8 cellular contexts compared by ENCODE assay signal in genomic region chr16:81746566-81746965, GRCh38. TPM values are rescaled to one million over a fixed set of nuclear protein-coding genes. Genes with fewer than 3 reads are reported as not detected.
DNase-seq lines count a peak whose midpoint lies in the region; ATAC-seq lines count a peak whose summit lies in the region.

No MANE protein-coding gene starts in this region.

- no peak overlapping the region for H3K9ac ChIP-seq in iPS-20b (ENCODE audit: low read depth, low read length)

- no peaks in the 10 kb centered on the region for H3K36me3 Mint-ChIP-seq in activated CD4-positive, alpha-beta T cell treated with anti-CD3 and anti-CD28 coated beads, Interleukin-2, amount 10 ng/mL, durations not matched to agents 24 days and 14 days (ENCODE audit: low read depth)
- no peaks in the 10 kb centered on the region for H3K36me3 Mint-ChIP-seq in activated T-helper 1 cell treated with anti-CD3 and anti-CD28 coated beads, Interleukin-12 subunit alpha, Interleukin-12 subunit beta, Interleukin-2, Interleukin-4 antibody, amounts not matched to agents 30 ng/mL and 10 ng/mL and 1 ng/mL, durations not matched to agents 14 hours and 24 hours and 36 hours (ENCODE audit: low read depth)

- peak overlapping the region; percentile 67; the same call in 1 of the 2 replicates for H3K4me3 ChIP-seq in iPS-20b (ENCODE audit: low read length)

- H3K27ac Mint-ChIP-seq in activated CD4-positive, alpha-beta T cell treated with anti-CD3 and anti-CD28 coated beads, Interleukin-2, amount 10 ng/mL, durations not matched to agents 24 days and 14 days: peak overlapping the region; percentile 86
- H3K27ac Mint-ChIP-seq in activated T-helper 1 cell treated with anti-CD3 and anti-CD28 coated beads, Interleukin-12 subunit alpha, Interleukin-12 subunit beta, Interleukin-2, Interleukin-4 antibody, amounts not matched to agents 30 ng/mL and 10 ng/mL and 1 ng/mL, durations not matched to agents 14 hours and 24 hours and 36 hours: no peak overlapping the region
- no peak overlapping the region for H3K27ac Mint-ChIP-seq in stimulated activated naive CD8-positive, alpha-beta T cell treated with anti-CD3 and anti-CD28 coated beads, Interleukin-15, amount 100 ng/mL, for 72 hours

- DNase-seq in activated CD4-positive, alpha-beta T cell treated with anti-CD3 and anti-CD28 coated beads, Interleukin-2, amount 10 ng/mL, durations not matched to agents 24 days and 14 days: no peak
- no peak for DNase-seq in activated CD4-positive, alpha-beta T cell treated with anti-CD3 and anti-CD28 coated beads, Interleukin-2, amount 50 U/mL, for 4 hours
- DNase-seq in activated T-helper 1 cell treated with anti-CD3 and anti-CD28 coated beads, Interleukin-12 subunit alpha, Interleukin-12 subunit beta, Interleukin-2, Interleukin-4 antibody, amounts not matched to agents 30 ng/mL and 10 ng/mL and 1 ng/mL, durations not matched to agents 14 hours and 24 hours and 36 hours (ENCODE audit: low spot score): no peak
- no peak for DNase-seq in stimulated activated naive CD8-positive, alpha-beta T cell treated with anti-CD3 and anti-CD28 coated beads, Interleukin-15, amount 100 ng/mL, for 72 hours
- no peak for DNase-seq in stimulated activated CD4-positive, alpha-beta T cell treated with anti-CD3 and anti-CD28 coated beads, Interleukin-4, amount 100 ng/mL, for 4 hours
- no peak for DNase-seq in NCI-H1092 treated with DMSO at 0.1 percent for 48 hours (lab: John Stamatoyannopoulos, UW)
- no peak for DNase-seq in central memory CD4-positive, alpha-beta T cell

- intact Hi-C loops in activated CD4-positive, alpha-beta T cell treated with anti-CD3 and anti-CD28 coated beads, Interleukin-2, amount 10 ng/mL, durations not matched to agents 24 days and 14 days (cut with micrococcal nuclease): loop anchor here (5.0 to 10.0 kb wide), 2 partner anchors 126 to 742 kb away; partner anchors contain the start of genes CENPN and CMC2
- intact Hi-C loops in activated T-helper 1 cell treated with anti-CD3 and anti-CD28 coated beads, Interleukin-12 subunit alpha, Interleukin-12 subunit beta, Interleukin-2, Interleukin-4 antibody, amounts not matched to agents 30 ng/mL and 10 ng/mL and 1 ng/mL, durations not matched to agents 14 hours and 24 hours and 36 hours (cut with micrococcal nuclease): loop anchor here (1.0 to 5.0 kb wide), 2 partner anchors 434 to 669 kb away; partner anchors contain the start of genes C16orf46 and GAN

- no peaks in the 10 kb centered on the region for H3K9me3 ChIP-seq in iPS-20b (ENCODE audit: insufficient read depth, low read depth, low read length)

- no peak overlapping the region for H3K27ac ChIP-seq in iPS-20b (ENCODE audit: low read length)

- no peaks in the 10 kb centered on the region for H3K36me3 ChIP-seq in iPS-20b (ENCODE audit: insufficient read depth, low read depth, low read length)

- peak overlapping the region; percentile 84 for H3K4me3 Mint-ChIP-seq in activated CD4-positive, alpha-beta T cell treated with anti-CD3 and anti-CD28 coated beads, Interleukin-2, amount 10 ng/mL, durations not matched to agents 24 days and 14 days
- peak overlapping the region; percentile 58 for H3K4me3 Mint-ChIP-seq in activated T-helper 1 cell treated with anti-CD3 and anti-CD28 coated beads, Interleukin-12 subunit alpha, Interleukin-12 subunit beta, Interleukin-2, Interleukin-4 antibody, amounts not matched to agents 30 ng/mL and 10 ng/mL and 1 ng/mL, durations not matched to agents 14 hours and 24 hours and 36 hours
- peak overlapping the region; percentile 76 to 89 for H3K4me3 Mint-ChIP-seq in stimulated activated naive CD8-positive, alpha-beta T cell treated with anti-CD3 and anti-CD28 coated beads, Interleukin-15, amount 100 ng/mL, for 72 hours

- peaks cover 18% of the 10 kb centered on the region for H3K4me1 Mint-ChIP-seq in activated CD4-positive, alpha-beta T cell treated with anti-CD3 and anti-CD28 coated beads, Interleukin-2, amount 10 ng/mL, durations not matched to agents 24 days and 14 days
- H3K4me1 Mint-ChIP-seq in activated T-helper 1 cell treated with anti-CD3 and anti-CD28 coated beads, Interleukin-12 subunit alpha, Interleukin-12 subunit beta, Interleukin-2, Interleukin-4 antibody, amounts not matched to agents 30 ng/mL and 10 ng/mL and 1 ng/mL, durations not matched to agents 14 hours and 24 hours and 36 hours (ENCODE audit: low read depth): peaks cover 32% of the 10 kb centered on the region
- peaks cover 26% of the 10 kb centered on the region for H3K4me1 Mint-ChIP-seq in stimulated activated naive CD8-positive, alpha-beta T cell treated with anti-CD3 and anti-CD28 coated beads, Interleukin-15, amount 100 ng/mL, for 72 hours

- no peak for ATAC-seq in stimulated activated naive CD8-positive, alpha-beta T cell treated with anti-CD3 and anti-CD28 coated beads, Interleukin-15, amount 100 ng/mL, for 72 hours

- no peaks in the 10 kb centered on the region for H3K27me3 Mint-ChIP-seq in activated CD4-positive, alpha-beta T cell treated with anti-CD3 and anti-CD28 coated beads, Interleukin-2, amount 10 ng/mL, durations not matched to agents 24 days and 14 days
- H3K27me3 Mint-ChIP-seq in activated T-helper 1 cell treated with anti-CD3 and anti-CD28 coated beads, Interleukin-12 subunit alpha, Interleukin-12 subunit beta, Interleukin-2, Interleukin-4 antibody, amounts not matched to agents 30 ng/mL and 10 ng/mL and 1 ng/mL, durations not matched to agents 14 hours and 24 hours and 36 hours (ENCODE audit: insufficient read depth): no peaks in the 10 kb centered on the region
- H3K27me3 Mint-ChIP-seq in stimulated activated naive CD8-positive, alpha-beta T cell treated with anti-CD3 and anti-CD28 coated beads, Interleukin-15, amount 100 ng/mL, for 72 hours: no peaks in the 10 kb centered on the region

- no peaks in the 10 kb centered on the region; the same call in 1 of the 2 replicates for H3K27me3 ChIP-seq in iPS-20b (ENCODE audit: insufficient read depth, low read length)

- peaks cover 9% of the 10 kb centered on the region for H3K9me3 Mint-ChIP-seq in activated CD4-positive, alpha-beta T cell treated with anti-CD3 and anti-CD28 coated beads, Interleukin-2, amount 10 ng/mL, durations not matched to agents 24 days and 14 days
- no peaks in the 10 kb centered on the region for H3K9me3 Mint-ChIP-seq in activated T-helper 1 cell treated with anti-CD3 and anti-CD28 coated beads, Interleukin-12 subunit alpha, Interleukin-12 subunit beta, Interleukin-2, Interleukin-4 antibody, amounts not matched to agents 30 ng/mL and 10 ng/mL and 1 ng/mL, durations not matched to agents 14 hours and 24 hours and 36 hours
- peaks cover 0 to 6% of the 10 kb centered on the region in 2 donors for H3K9me3 Mint-ChIP-seq in stimulated activated naive CD8-positive, alpha-beta T cell treated with anti-CD3 and anti-CD28 coated beads, Interleukin-15, amount 100 ng/mL, for 72 hours

- peaks cover 4% of the 10 kb centered on the region for H3K4me1 ChIP-seq in iPS-20b (ENCODE audit: insufficient read depth, low read length)

RNA-seq across cellular contexts. Expression of gene PLCG2, which starts 32.5 kb away (rescaled TPM):
- 6.8 and 6.9 TPM in 2 replicates for total RNA-seq in activated CD4-positive, alpha-beta T cell treated with anti-CD3 and anti-CD28 coated beads, Interleukin-2, amount 10 ng/mL, durations not matched to agents 24 days and 14 days
- total RNA-seq in activated T-helper 1 cell treated with anti-CD3 and anti-CD28 coated beads, Interleukin-12 subunit alpha, Interleukin-12 subunit beta, Interleukin-2, Interleukin-4 antibody, amounts not matched to agents 30 ng/mL and 10 ng/mL and 1 ng/mL, durations not matched to agents 14 hours and 24 hours and 36 hours: 12.9 and 13.7 TPM in 2 replicates
